Comparison of ENCODE assay signal across 15 cellular contexts in the genomic region with DNA sequence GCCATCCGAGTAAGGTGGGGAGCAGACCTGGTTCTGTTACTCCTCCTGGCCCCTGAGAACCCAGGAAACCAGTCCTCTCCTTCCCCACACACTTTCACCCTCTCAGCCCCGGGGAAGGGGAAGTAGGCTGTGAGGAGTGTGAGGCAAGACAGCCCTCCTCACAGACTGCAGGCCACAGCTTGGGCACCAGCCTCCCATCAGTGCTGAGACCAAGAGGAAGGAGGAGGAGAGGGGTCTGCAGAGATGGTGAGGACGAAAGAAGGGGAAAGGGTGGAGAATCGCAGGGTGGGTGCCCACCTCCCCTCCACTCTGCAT. TPM values are rescaled to one million over a fixed set of nuclear protein-coding genes. Genes with fewer than 3 reads are reported as not detected.
A peak's percentile ranks its signal among the peaks of the same experiment; 100 is the strongest.
DNase-seq lines count a peak whose midpoint lies in the region; ATAC-seq, FAIRE-seq and TF ChIP-seq lines count a peak whose summit lies in the region.
"Had no signal": no experiment of that assay in that cellular context is flagged by ENCODE, and none has a peak within 500 bp of the region (broad histone marks: within the 10 kb centered on the region; RNA-seq: fewer than 3 reads in every experiment).

No MANE protein-coding gene starts in this region.

- H4K91ac ChIP-seq in neuronal stem cell (ENCODE audit: low read depth, low read length, poor library complexity), result no peak overlapping the region

- no peak overlapping the region for H3K4me2 ChIP-seq in GM12878 (ENCODE audit: control insufficient read depth, insufficient read depth)
- no peak overlapping the region for H3K4me2 ChIP-seq in neuronal stem cell (ENCODE audit: insufficient read depth, low read length, poor library complexity, severe bottlenecking)
- H3K4me2 ChIP-seq: SK-N-SH had no signal

- no peak overlapping the region for H2BK5ac ChIP-seq in neuronal stem cell (ENCODE audit: low read length)

- no peak overlapping the region for H2AK5ac ChIP-seq in neuronal stem cell (ENCODE audit: low read depth, low read length)

- H3K36me3 ChIP-seq in GM12878 (ENCODE audit: control insufficient read depth in 2 of 2, insufficient read depth in 2 of 2, low read length in 1 of 2), result peaks cover 16 to 18% of the 10 kb centered on the region in 2 experiments; a peak in 3 of 4 replicates
- peaks cover 60 to 83% of the 10 kb centered on the region in 2 donors for H3K36me3 ChIP-seq in neuronal stem cell (replicated peaks in 1 of 2; ENCODE audit: control insufficient read depth in 2 of 2, insufficient read depth in 2 of 2, low read length in 2 of 2)

- BruUV-seq in GM12878 (replicated peaks; lab: Mats Ljungman, UMichigan), result no TSS peak

- H2BK15ac ChIP-seq in neuronal stem cell (ENCODE audit: low read length), result no peak overlapping the region

- intact Hi-C loops in GM12878 (cut with micrococcal nuclease; ENCODE audit: unreplicated experiment), result no loop called here

- no peaks in the 10 kb centered on the region for H4K20me1 ChIP-seq in GM12878 (ENCODE audit: control insufficient read depth, insufficient read depth)

- FAIRE-seq in GM12878 (lab: Jason Lieb, UNC), result no peak

- TF ChIP-seq RAD21 in GM12878 (IDR thresholded peaks at IDR 0.05; ENCODE audit: insufficient read depth, low read depth, low read length), result no peak

- H3K27ac ChIP-seq in GM12878 (ENCODE audit: control insufficient read depth, insufficient read depth) (no peak overlapping the region), neuronal stem cell (replicated peaks; ENCODE audit: low read length) (no peak overlapping the region)

- TF ChIP-seq POLR2A in GM12878 (IDR thresholded peaks at IDR 0.05; ENCODE audit: low read depth, low read length), result peak; percentile 47; the same call in 1 of the 2 replicates

- H3K4ac ChIP-seq in neuronal stem cell (ENCODE audit: low read length), result no peak overlapping the region

- no peaks in the 10 kb centered on the region for H3K27me3 ChIP-seq in GM12878 (replicated peaks in 1 of 2; ENCODE audit: control insufficient read depth in 2 of 2, insufficient read depth in 2 of 2, low read length in 1 of 2)
- H3K27me3 ChIP-seq in neuronal stem cell (ENCODE audit: control insufficient read depth in 3 of 3, insufficient read depth in 3 of 3, low read depth in 1 of 3, low read length in 3 of 3), result no peaks in the 10 kb centered on the region
- H3K27me3 ChIP-seq: MG63, thyroid gland had no signal

- TF ChIP-seq EP300 in GM12878 (IDR thresholded peaks at IDR 0.05; ENCODE audit: borderline replicate concordance in 1 of 2, control insufficient read depth in 1 of 2, low read depth in 2 of 2, low read length in 2 of 2), result no peak

- SMC1A ChIA-PET in GM12878 (lab: Charles Lee; ENCODE audit: uncharacterized antibody, unreplicated experiment), result no interaction called here

- POLR2A ChIA-PET in GM12878 (lab: Charles Lee), result no interaction called here

- CTCF ChIA-PET in GM12878 (lab: Yijun Ruan, JAX), result no interaction called here

- H3K9me3 ChIP-seq in GM12878 (replicated peaks; ENCODE audit: control insufficient read depth, insufficient read depth, low read length), result no peaks in the 10 kb centered on the region
- H3K9me3 ChIP-seq in neuronal stem cell (replicated peaks in 1 of 2; ENCODE audit: control insufficient read depth in 2 of 2, insufficient read depth in 1 of 2, low read depth in 1 of 2, low read length in 2 of 2), result no peaks in the 10 kb centered on the region
- H3K9me3 ChIP-seq: MG63, SK-N-SH, thyroid gland had no signal

- TF ChIP-seq CTCF in GM12878 (IDR thresholded peaks at IDR 0.05 in 2 of 3, conservative IDR thresholded peaks at IDR 0.05 in 1 of 3; ENCODE audit: control insufficient read depth in 2 of 3, extremely low read depth in 1 of 3, insufficient read depth in 1 of 3, low read depth in 3 of 3, low read length in 3 of 3), result no peak

- WGBS in GM12878 (ENCODE audit: insufficient coverage, insufficient replicate concordance, low lambda C conversion rate, missing lambda C conversion rate), result 45% methylated on average over 4 of the region's 4 CpGs
- no CpG with 5 or more reads among the region's 4 CpGs for WGBS in neuronal stem cell (ENCODE audit: extremely low coverage in 2 of 2, insufficient read length in 2 of 2, insufficient replicate concordance in 1 of 2), 2 donors

- RAD21 ChIA-PET in GM12878 (lab: Charles Lee; ENCODE audit: unreplicated experiment), result no interaction called here

- no peaks in the 10 kb centered on the region; the same call in 1 of the 2 replicates for H3K79me2 ChIP-seq in GM12878 (ENCODE audit: control insufficient read depth, insufficient read depth, low read length)

- no peak overlapping the region for H2BK120ac ChIP-seq in neuronal stem cell (ENCODE audit: low read depth, low read length)

- no peak overlapping the region for H2BK12ac ChIP-seq in neuronal stem cell (ENCODE audit: low read length)

- no peak overlapping the region for H3K18ac ChIP-seq in neuronal stem cell (ENCODE audit: low read length)

- H3K4me1 ChIP-seq in GM12878 (ENCODE audit: control insufficient read depth, insufficient read depth, low read length), result no peaks in the 10 kb centered on the region
- H3K4me1 ChIP-seq in neuronal stem cell (ENCODE audit: control insufficient read depth in 2 of 2, insufficient read depth in 1 of 2, low read depth in 1 of 2, low read length in 2 of 2), result peaks cover 0 to 14% of the 10 kb centered on the region in 2 donors
- H3K4me1 ChIP-seq: thyroid gland had no signal

- H2AFZ ChIP-seq in GM12878 (ENCODE audit: control insufficient read depth, low read depth, low read length) (no peak overlapping the region), neuronal stem cell (ENCODE audit: low read length) (no peak overlapping the region)

- no peaks in the 10 kb centered on the region for H3K79me1 ChIP-seq in neuronal stem cell (ENCODE audit: low read depth, low read length)

- H3K14ac ChIP-seq in neuronal stem cell (ENCODE audit: low read length), result no peak overlapping the region

- H3K23ac ChIP-seq in neuronal stem cell (ENCODE audit: low read depth, low read length, poor library complexity), result peak overlapping the region; percentile 32

- in situ Hi-C loops in GM12878 (cut with MboI), result no loop called here

- H4K8ac ChIP-seq in neuronal stem cell (ENCODE audit: low read depth, low read length), result no peak overlapping the region

- DNase-seq in CD1c-positive myeloid dendritic cell (ENCODE audit: extremely low spot score), result peak; percentile 47
- peak; percentile 79 for DNase-seq in MV-4-11 (lab: John Stamatoyannopoulos, UW)
- DNase-seq in GM12878 (ENCODE audit: low read depth, low spot score), result no peak
- DNase-seq in neuronal stem cell (ENCODE audit: low spot score), result no peak
- no peak for DNase-seq in NCI-H187 (lab: John Stamatoyannopoulos, UW)
- no peak for DNase-seq in midbrain (lab: John Stamatoyannopoulos, UW)
- no peak for DNase-seq in NCI-H187 treated with DMSO at 0.1 percent for 48 hours (lab: John Stamatoyannopoulos, UW)
- DNase-seq: activated CD4-positive, CD25-positive, alpha-beta regulatory T cell; activated CD8-positive, alpha-beta memory T cell treated with anti-CD3 and anti-CD28 coated beads, Interleukin-2, amount 50 U/mL, for 4 hours; MG63; NCI-H345; SK-N-SH; thyroid gland had no signal

- H3K4me3 ChIP-seq in GM12878 (no peak overlapping the region), neuronal stem cell (ENCODE audit: low read length in 2 of 2) (no peak overlapping the region)
- H3K4me3 ChIP-seq: MG63, thyroid gland had no signal

- ATAC-seq in GM12878 (no peak), GM18502 (IDR thresholded peaks at IDR 0.05; ENCODE audit: poor library complexity, unreplicated experiment) (no peak)
- ATAC-seq: activated naive CD4-positive, alpha-beta T cell treated with anti-CD3 and anti-CD28 coated beads, Interleukin-2, amount 50 U/mL, for 72 hours had no signal

- no peak overlapping the region for H3K9ac ChIP-seq in GM12878 (ENCODE audit: control insufficient read depth, insufficient read depth, low read length)
- no peak overlapping the region for H3K9ac ChIP-seq in neuronal stem cell (ENCODE audit: low read depth, low read length, poor library complexity)
- H3K9ac ChIP-seq: SK-N-SH had no signal

RNA-seq across cellular contexts. Expression of gene G6PC3, which starts 7.0 kb away (rescaled TPM):
- 30.8 and 38.5 TPM in 2 replicates for total RNA-seq in GM12878 (2013; cell fraction: nucleolus; rRNA removed)
- total RNA-seq in GM12878 (2014; rRNA removed), result 35.8 and 36.8 TPM in 2 replicates
- 19.8 and 20.8 TPM in 2 replicates for total RNA-seq in GM12878 (2014; rRNA removed; fragmentation: Illumina TruSeq; extraction: Trizol)
- 49.9 and 51.8 TPM in 2 replicates for total RNA-seq in GM12878 (2021)
- 16.4 TPM for polyA plus RNA-seq in GM12878 (2011; ENCODE audit: low read depth)
- 13.3 and 24.5 TPM in 2 replicates for polyA plus RNA-seq in GM12878 (2011; rRNA removed)
- 48.6 and 72.9 TPM in 2 replicates for polyA plus RNA-seq in GM12878 (2011; cell fraction: cytosol; rRNA removed)
- 22.6 and 24.8 TPM in 2 replicates for polyA plus RNA-seq in GM12878 (2011; cell fraction: nucleus; rRNA removed)
- 35.0 and 49.7 TPM in 2 replicates for polyA plus RNA-seq in GM12878 (2012)
- polyA plus RNA-seq in GM12878 (2014; fragmentation: Illumina TruSeq; extraction: Trizol), result 20.7 and 49.2 TPM in 2 replicates
- polyA plus RNA-seq in GM12878 (2014; fragmentation: Nextera tagmentation; extraction: Ambion mirVana), result 10 to 100 TPM; 13.0 to 18.2 TPM
- polyA plus RNA-seq in GM12878 (2014; rRNA removed), result 69.1 and 71.7 TPM in 2 replicates
- 10 to 100 TPM; 81.6 to 93.7 TPM for polyA plus RNA-seq in GM12878 (2016; fragmentation: Nextera tagmentation; extraction: Ambion mirVana)
- 29.5 and 57.0 TPM in 2 replicates for polyA minus RNA-seq in GM12878 (2011; rRNA and poly(A)+ RNA removed)
- 11.4 and 16.8 TPM in 2 replicates for polyA minus RNA-seq in GM12878 (2011; cell fraction: cytosol; rRNA and poly(A)+ RNA removed)
- 18.3 and 33.5 TPM in 2 replicates for polyA minus RNA-seq in GM12878 (2011; cell fraction: nucleus; rRNA and poly(A)+ RNA removed)
- polyA plus RNA-seq in neuronal stem cell (2013, experiment 1 of 2), result 126 TPM
- 131 TPM for polyA plus RNA-seq in neuronal stem cell (2013, experiment 2 of 2)

RNA-seq across cellular contexts. Expression of gene LSM12, which starts 11.1 kb away (rescaled TPM):
- total RNA-seq in GM12878 (2013; cell fraction: nucleolus; rRNA removed), result 15.5 and 19.4 TPM in 2 replicates
- 56.3 and 60.9 TPM in 2 replicates for total RNA-seq in GM12878 (2014; rRNA removed)
- 61.4 and 66.1 TPM in 2 replicates for total RNA-seq in GM12878 (2014; rRNA removed; fragmentation: Illumina TruSeq; extraction: Trizol)
- 74.0 and 75.6 TPM in 2 replicates for total RNA-seq in GM12878 (2021)
- polyA plus RNA-seq in GM12878 (2011; ENCODE audit: low read depth), result 30.4 TPM
- 63.5 and 66.5 TPM in 2 replicates for polyA plus RNA-seq in GM12878 (2011; rRNA removed)
- polyA plus RNA-seq in GM12878 (2011; cell fraction: cytosol; rRNA removed), result 56.2 and 57.3 TPM in 2 replicates
- 21.2 and 23.1 TPM in 2 replicates for polyA plus RNA-seq in GM12878 (2011; cell fraction: nucleus; rRNA removed)
- polyA plus RNA-seq in GM12878 (2012), result 36.7 and 44.6 TPM in 2 replicates
- polyA plus RNA-seq in GM12878 (2014; fragmentation: Illumina TruSeq; extraction: Trizol), result 87.8 and 94.6 TPM in 2 replicates
- polyA plus RNA-seq in GM12878 (2014; fragmentation: Nextera tagmentation; extraction: Ambion mirVana), result 100 to 1,000 TPM in 1 of 2 experiments, 10 to 100 TPM in 1; 51.1 to 206 TPM
- polyA plus RNA-seq in GM12878 (2014; rRNA removed), result 50.6 and 57.3 TPM in 2 replicates
- polyA plus RNA-seq in GM12878 (2016; fragmentation: Nextera tagmentation; extraction: Ambion mirVana), result 100 to 1,000 TPM; 131 to 132 TPM
- polyA minus RNA-seq in GM12878 (2011; rRNA and poly(A)+ RNA removed), result 75.6 and 90.0 TPM in 2 replicates
- polyA minus RNA-seq in GM12878 (2011; cell fraction: cytosol; rRNA and poly(A)+ RNA removed), result 29.1 and 33.5 TPM in 2 replicates
- 9.8 and 16.6 TPM in 2 replicates for polyA minus RNA-seq in GM12878 (2011; cell fraction: nucleus; rRNA and poly(A)+ RNA removed)
- polyA plus RNA-seq in neuronal stem cell (2013, experiment 1 of 2), result 88.7 TPM
- 90.7 TPM for polyA plus RNA-seq in neuronal stem cell (2013, experiment 2 of 2)

RNA-seq across cellular contexts. Expression of gene HDAC5, which starts 45.9 kb away (rescaled TPM):
- total RNA-seq in GM12878 (2013; cell fraction: nucleolus; rRNA removed), result 47.3 and 62.5 TPM in 2 replicates
- total RNA-seq in GM12878 (2014; rRNA removed) (47.1 and 58.0 TPM in 2 replicates), GM12878 (2014; rRNA removed; fragmentation: Illumina TruSeq; extraction: Trizol) (17.7 and 19.7 TPM in 2 replicates), GM12878 (2021) (45.1 and 49.4 TPM in 2 replicates)
- 11.4 TPM for polyA plus RNA-seq in GM12878 (2011; ENCODE audit: low read depth)
- polyA plus RNA-seq in GM12878 (2011; rRNA removed) (12.4 and 24.7 TPM in 2 replicates), GM12878 (2014; fragmentation: Illumina TruSeq; extraction: Trizol) (6.6 and 19.2 TPM in 2 replicates), GM12878 (2014; fragmentation: Nextera tagmentation; extraction: Ambion mirVana) (1 to 10 TPM; 1.1 to 2.0 TPM), GM12878 (2014; rRNA removed) (38.9 and 39.3 TPM in 2 replicates), GM12878 (2016; fragmentation: Nextera tagmentation; extraction: Ambion mirVana) (10 to 100 TPM; 30.0 to 34.8 TPM)
- polyA plus RNA-seq in GM12878 (2011; cell fraction: cytosol; rRNA removed), result 36.5 and 41.2 TPM in 2 replicates
- polyA plus RNA-seq in GM12878 (2011; cell fraction: nucleus; rRNA removed), result 58.9 and 69.3 TPM in 2 replicates
- 24.2 and 26.0 TPM in 2 replicates for polyA plus RNA-seq in GM12878 (2012)
- 52.7 and 88.1 TPM in 2 replicates for polyA minus RNA-seq in GM12878 (2011; rRNA and poly(A)+ RNA removed)
- 29.1 and 31.3 TPM in 2 replicates for polyA minus RNA-seq in GM12878 (2011; cell fraction: cytosol; rRNA and poly(A)+ RNA removed)
- polyA minus RNA-seq in GM12878 (2011; cell fraction: nucleus; rRNA and poly(A)+ RNA removed), result 30.7 and 56.7 TPM in 2 replicates
- 43.3 TPM for polyA plus RNA-seq in neuronal stem cell (2013, experiment 1 of 2)
- 44.0 TPM for polyA plus RNA-seq in neuronal stem cell (2013, experiment 2 of 2)

Comparison
In these comparisons a context has a peak if more than half of its experiments do, and no peak if none do; other contexts are left out.
1. DNase-seq: peak in CD1c-positive myeloid dendritic cell (single experiment) and MV-4-11 (single experiment); none in GM12878 (single experiment), neuronal stem cell (single experiment), NCI-H187 (0 of 2), midbrain (single experiment) and NCI-H187 treated with DMSO at 0.1 percent for 48 hours (single experiment).